In the genomic region with DNA sequence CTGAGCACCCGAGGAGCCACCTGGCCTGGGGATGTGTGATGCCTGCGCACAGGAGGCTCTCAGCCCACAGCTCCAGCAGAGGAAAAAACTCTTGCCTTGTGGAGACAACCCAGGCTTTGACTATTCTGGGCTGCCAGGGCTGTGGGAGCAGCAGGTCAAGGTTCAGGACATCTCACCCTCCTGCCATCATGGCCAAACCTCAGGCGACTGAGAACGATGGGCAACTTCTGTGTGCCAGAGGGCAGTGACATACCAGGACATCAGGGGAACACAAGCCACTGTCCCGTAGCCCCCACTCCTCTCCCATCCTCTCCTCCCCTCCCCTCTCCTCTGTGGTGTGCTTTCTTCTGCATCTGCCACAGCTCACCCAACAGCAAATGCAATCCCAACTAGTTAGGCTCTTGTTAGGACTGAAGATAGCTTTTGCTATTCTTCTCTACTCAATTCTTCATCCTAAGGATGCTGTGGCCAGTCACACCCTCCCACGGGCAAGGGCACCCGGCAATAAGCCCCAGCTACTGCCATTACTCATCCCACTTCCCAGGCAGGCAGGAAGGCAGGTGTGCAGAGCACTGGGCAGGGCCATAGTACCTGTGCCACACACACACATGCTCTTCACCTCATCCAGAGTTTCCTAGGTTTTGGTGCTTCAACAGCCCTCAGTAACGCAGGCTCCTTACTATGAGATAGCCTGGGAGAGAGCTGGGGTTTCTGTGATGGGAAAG, we compare ENCODE assay signal across 1 cellular context.
TF ChIP-seq lines count a peak whose summit lies in the region.

No MANE protein-coding gene starts in this region.

TF ChIP-seq in WTC11, 78 proteins besides CTCF, POLR2A, EP300 and RAD21 (continued from another document):
- TF ChIP-seq, protein P1, sequence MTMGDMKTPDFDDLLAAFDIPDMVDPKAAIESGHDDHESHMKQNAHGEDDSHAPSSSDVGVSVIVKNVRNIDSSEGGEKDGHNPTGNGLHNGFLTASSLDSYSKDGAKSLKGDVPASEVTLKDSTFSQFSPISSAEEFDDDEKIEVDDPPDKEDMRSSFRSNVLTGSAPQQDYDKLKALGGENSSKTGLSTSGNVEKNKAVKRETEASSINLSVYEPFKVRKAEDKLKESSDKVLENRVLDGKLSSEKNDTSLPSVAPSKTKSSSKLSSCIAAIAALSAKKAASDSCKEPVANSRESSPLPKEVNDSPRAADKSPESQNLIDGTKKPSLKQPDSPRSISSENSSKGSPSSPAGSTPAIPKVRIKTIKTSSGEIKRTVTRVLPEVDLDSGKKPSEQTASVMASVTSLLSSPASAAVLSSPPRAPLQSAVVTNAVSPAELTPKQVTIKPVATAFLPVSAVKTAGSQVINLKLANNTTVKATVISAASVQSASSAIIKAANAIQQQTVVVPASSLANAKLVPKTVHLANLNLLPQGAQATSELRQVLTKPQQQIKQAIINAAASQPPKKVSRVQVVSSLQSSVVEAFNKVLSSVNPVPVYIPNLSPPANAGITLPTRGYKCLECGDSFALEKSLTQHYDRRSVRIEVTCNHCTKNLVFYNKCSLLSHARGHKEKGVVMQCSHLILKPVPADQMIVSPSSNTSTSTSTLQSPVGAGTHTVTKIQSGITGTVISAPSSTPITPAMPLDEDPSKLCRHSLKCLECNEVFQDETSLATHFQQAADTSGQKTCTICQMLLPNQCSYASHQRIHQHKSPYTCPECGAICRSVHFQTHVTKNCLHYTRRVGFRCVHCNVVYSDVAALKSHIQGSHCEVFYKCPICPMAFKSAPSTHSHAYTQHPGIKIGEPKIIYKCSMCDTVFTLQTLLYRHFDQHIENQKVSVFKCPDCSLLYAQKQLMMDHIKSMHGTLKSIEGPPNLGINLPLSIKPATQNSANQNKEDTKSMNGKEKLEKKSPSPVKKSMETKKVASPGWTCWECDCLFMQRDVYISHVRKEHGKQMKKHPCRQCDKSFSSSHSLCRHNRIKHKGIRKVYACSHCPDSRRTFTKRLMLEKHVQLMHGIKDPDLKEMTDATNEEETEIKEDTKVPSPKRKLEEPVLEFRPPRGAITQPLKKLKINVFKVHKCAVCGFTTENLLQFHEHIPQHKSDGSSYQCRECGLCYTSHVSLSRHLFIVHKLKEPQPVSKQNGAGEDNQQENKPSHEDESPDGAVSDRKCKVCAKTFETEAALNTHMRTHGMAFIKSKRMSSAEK (CRISPR knock-in tag; IDR thresholded peaks at IDR 0.05; ENCODE audit: borderline replicate concordance) = no peak
- TF ChIP-seq, protein P2, sequence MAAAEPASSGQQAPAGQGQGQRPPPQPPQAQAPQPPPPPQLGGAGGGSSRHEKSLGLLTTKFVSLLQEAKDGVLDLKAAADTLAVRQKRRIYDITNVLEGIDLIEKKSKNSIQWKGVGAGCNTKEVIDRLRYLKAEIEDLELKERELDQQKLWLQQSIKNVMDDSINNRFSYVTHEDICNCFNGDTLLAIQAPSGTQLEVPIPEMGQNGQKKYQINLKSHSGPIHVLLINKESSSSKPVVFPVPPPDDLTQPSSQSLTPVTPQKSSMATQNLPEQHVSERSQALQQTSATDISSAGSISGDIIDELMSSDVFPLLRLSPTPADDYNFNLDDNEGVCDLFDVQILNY (CRISPR knock-in tag; IDR thresholded peaks at IDR 0.05) = no peak
- TF ChIP-seq RELA (CRISPR knock-in tag; IDR thresholded peaks at IDR 0.05; ENCODE audit: borderline replicate concordance) (no peak), PRRX2 (CRISPR knock-in tag; IDR thresholded peaks at IDR 0.05) (no peak), TP53 (CRISPR knock-in tag; IDR thresholded peaks at IDR 0.05) (no peak), NFE2L1 (CRISPR knock-in tag; IDR thresholded peaks at IDR 0.05) (no peak), ELF4 (CRISPR knock-in tag; IDR thresholded peaks at IDR 0.05; ENCODE audit: low read depth) (no peak), ZNF671 (CRISPR knock-in tag; IDR thresholded peaks at IDR 0.05) (no peak), KAT7 (CRISPR knock-in tag; IDR thresholded peaks at IDR 0.05; ENCODE audit: borderline replicate concordance) (no peak), JUN (CRISPR knock-in tag; IDR thresholded peaks at IDR 0.05) (no peak), RORB (CRISPR knock-in tag; IDR thresholded peaks at IDR 0.05) (no peak)
- TF ChIP-seq, protein P3, sequence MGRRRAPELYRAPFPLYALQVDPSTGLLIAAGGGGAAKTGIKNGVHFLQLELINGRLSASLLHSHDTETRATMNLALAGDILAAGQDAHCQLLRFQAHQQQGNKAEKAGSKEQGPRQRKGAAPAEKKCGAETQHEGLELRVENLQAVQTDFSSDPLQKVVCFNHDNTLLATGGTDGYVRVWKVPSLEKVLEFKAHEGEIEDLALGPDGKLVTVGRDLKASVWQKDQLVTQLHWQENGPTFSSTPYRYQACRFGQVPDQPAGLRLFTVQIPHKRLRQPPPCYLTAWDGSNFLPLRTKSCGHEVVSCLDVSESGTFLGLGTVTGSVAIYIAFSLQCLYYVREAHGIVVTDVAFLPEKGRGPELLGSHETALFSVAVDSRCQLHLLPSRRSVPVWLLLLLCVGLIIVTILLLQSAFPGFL (CRISPR knock-in tag; IDR thresholded peaks at IDR 0.05; ENCODE audit: borderline replicate concordance) = no peak
- TF ChIP-seq, protein P4, sequence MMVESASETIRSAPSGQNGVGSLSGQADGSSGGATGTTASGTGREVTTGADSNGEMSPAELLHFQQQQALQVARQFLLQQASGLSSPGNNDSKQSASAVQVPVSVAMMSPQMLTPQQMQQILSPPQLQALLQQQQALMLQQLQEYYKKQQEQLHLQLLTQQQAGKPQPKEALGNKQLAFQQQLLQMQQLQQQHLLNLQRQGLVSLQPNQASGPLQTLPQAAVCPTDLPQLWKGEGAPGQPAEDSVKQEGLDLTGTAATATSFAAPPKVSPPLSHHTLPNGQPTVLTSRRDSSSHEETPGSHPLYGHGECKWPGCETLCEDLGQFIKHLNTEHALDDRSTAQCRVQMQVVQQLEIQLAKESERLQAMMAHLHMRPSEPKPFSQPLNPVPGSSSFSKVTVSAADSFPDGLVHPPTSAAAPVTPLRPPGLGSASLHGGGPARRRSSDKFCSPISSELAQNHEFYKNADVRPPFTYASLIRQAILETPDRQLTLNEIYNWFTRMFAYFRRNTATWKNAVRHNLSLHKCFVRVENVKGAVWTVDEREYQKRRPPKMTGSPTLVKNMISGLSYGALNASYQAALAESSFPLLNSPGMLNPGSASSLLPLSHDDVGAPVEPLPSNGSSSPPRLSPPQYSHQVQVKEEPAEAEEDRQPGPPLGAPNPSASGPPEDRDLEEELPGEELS (CRISPR knock-in tag; IDR thresholded peaks at IDR 0.05) = no peak
